8 cellular contexts compared by ENCODE assay signal in genomic region chr5:74640450-74641013, GRCh38. TPM values are rescaled to one million over a fixed set of nuclear protein-coding genes. Genes with fewer than 3 reads are reported as not detected.
A peak's percentile ranks its signal among the peaks of the same experiment; 100 is the strongest.
DNase-seq lines count a peak whose midpoint lies in the region; ATAC-seq and TF ChIP-seq lines count a peak whose summit lies in the region.

Gene ENC1 (minus strand): TSS chr5:74640728. CDS start chr5:74636485, 4,243 bp downstream.

- H3K4me3 Mint-ChIP-seq in CD8-positive, alpha-beta memory T cell: peak within 1 kb of the TSS; percentile 86 to 96 (median 89)
- H3K4me3 Mint-ChIP-seq in endothelial cell (ENCODE audit: unreplicated experiment) (peak within 1 kb of the TSS; percentile 100), mesothelial cell of epicardium (peak within 1 kb of the TSS; percentile 97)

- no peaks in the 10 kb centered on the region for H3K27me3 ChIP-seq in CD8-positive, alpha-beta memory T cell (ENCODE audit: insufficient read depth, low read length, poor library complexity, severe bottlenecking)

- POLR2A ChIA-PET in CD8-positive, alpha-beta memory T cell (lab: Charles Lee): interaction anchor here (1.1 kb wide), 1 partner anchor 10 kb away, joined by 6 read pairs; no protein-coding TSS in a partner anchor

- peaks cover 11% of the 10 kb centered on the region for H3K4me1 ChIP-seq in CD8-positive, alpha-beta memory T cell (ENCODE audit: insufficient read depth, low read length)

- H3K9me3 ChIP-seq in CD8-positive, alpha-beta memory T cell (ENCODE audit: low read length): no peaks in the 10 kb centered on the region

- no peaks in the 10 kb centered on the region for H3K36me3 ChIP-seq in CD8-positive, alpha-beta memory T cell (ENCODE audit: insufficient read depth, low read length)

- H3K4me1 Mint-ChIP-seq in CD8-positive, alpha-beta memory T cell: peaks cover 23 to 41% (median 34%) of the 10 kb centered on the region in 3 donors
- peaks cover 59% of the 10 kb centered on the region for H3K4me1 Mint-ChIP-seq in endothelial cell (ENCODE audit: unreplicated experiment)
- peaks cover 68% of the 10 kb centered on the region for H3K4me1 Mint-ChIP-seq in mesothelial cell of epicardium

- peaks cover 0 to 15% (median 5%) of the 10 kb centered on the region in 3 donors for H3K36me3 Mint-ChIP-seq in CD8-positive, alpha-beta memory T cell
- H3K36me3 Mint-ChIP-seq in endothelial cell (ENCODE audit: low read depth, unreplicated experiment) (peaks cover 29% of the 10 kb centered on the region), mesothelial cell of epicardium (peaks cover 9% of the 10 kb centered on the region)

- H3K9me3 Mint-ChIP-seq in CD8-positive, alpha-beta memory T cell: no peaks in the 10 kb centered on the region
- no peaks in the 10 kb centered on the region for H3K9me3 Mint-ChIP-seq in endothelial cell (ENCODE audit: unreplicated experiment)
- H3K9me3 Mint-ChIP-seq in mesothelial cell of epicardium: no peaks in the 10 kb centered on the region

- H3K4me3 ChIP-seq in CD8-positive, alpha-beta memory T cell (ENCODE audit: low read length): peak within 1 kb of the TSS; percentile 79

- peak; percentile 49 to 81 (median 73) for DNase-seq in CD8-positive, alpha-beta memory T cell
- peak; percentile 86 to 94 for DNase-seq in NOMO-1 (lab: John Stamatoyannopoulos, UW; ENCODE audit: unreplicated experiment in 2 of 2)
- DNase-seq in activated CD8-positive, alpha-beta memory T cell treated with anti-CD3 and anti-CD28 coated beads, Interleukin-2, amount 50 U/mL, for 4 hours: peak; percentile 72
- peak; percentile 92 for DNase-seq in endothelial cell (ENCODE audit: low spot score)
- DNase-seq in mesothelial cell of epicardium (ENCODE audit: low spot score in 2 of 2, unreplicated experiment in 2 of 2): peak; percentile 76 to 89
- peak; percentile 45 for DNase-seq in stimulated activated CD8-positive, alpha-beta memory T cell treated with anti-CD3 and anti-CD28 coated beads, Interleukin-15, amount 100 ng/mL, for 24 hours (ENCODE audit: low read depth)

- H3K27ac ChIP-seq in CD8-positive, alpha-beta memory T cell (ENCODE audit: low read depth, low read length): peak within 1 kb of the TSS; percentile 55

- CTCF ChIA-PET in CD8-positive, alpha-beta memory T cell (lab: Charles Lee): interaction anchor here (1.0 to 1.5 kb wide), 9 partner anchors 8 to 738 kb away, joined by 3 to 5 read pairs (median 4); no protein-coding TSS in a partner anchor

- H3K27ac Mint-ChIP-seq in CD8-positive, alpha-beta memory T cell: peak within 1 kb of the TSS; percentile 46 to 95 (median 84)
- peak within 1 kb of the TSS; percentile 84 for H3K27ac Mint-ChIP-seq in endothelial cell (ENCODE audit: unreplicated experiment)
- H3K27ac Mint-ChIP-seq in mesothelial cell of epicardium: peak within 1 kb of the TSS; percentile 90

- peaks cover 14 to 30% of the 10 kb centered on the region in 2 donors for H3K27me3 Mint-ChIP-seq in CD8-positive, alpha-beta memory T cell
- H3K27me3 Mint-ChIP-seq in endothelial cell (ENCODE audit: unreplicated experiment) (peaks cover 4% of the 10 kb centered on the region), mesothelial cell of epicardium (ENCODE audit: low read depth) (no peaks in the 10 kb centered on the region)

- TF ChIP-seq CTCF in endothelial cell (IDR thresholded peaks at IDR 0.05; ENCODE audit: unreplicated experiment): peak; percentile 64
- TF ChIP-seq CTCF in mesothelial cell of epicardium (IDR thresholded peaks at IDR 0.05; ENCODE audit: unreplicated experiment): peak; percentile 62

- peak; percentile 53 for ATAC-seq in GM19438 (IDR thresholded peaks at IDR 0.05; ENCODE audit: low read depth, unreplicated experiment)
- ATAC-seq in HG03571 (IDR thresholded peaks at IDR 0.05; ENCODE audit: unreplicated experiment): peak; percentile 64

RNA-seq across cellular contexts. Expression of gene ENC1, which starts in this region (rescaled TPM):
- total RNA-seq in CD8-positive, alpha-beta memory T cell: under 1 TPM; 0.68 to 0.93 TPM
- 3.5 TPM for polyA plus RNA-seq in CD8-positive, alpha-beta memory T cell
- total RNA-seq in endothelial cell (ENCODE audit: unreplicated experiment) (162 TPM), mesothelial cell of epicardium (123 to 129 TPM (median 125 TPM) in 3 replicates)

Comparison
In these comparisons a context has a peak if more than half of its experiments do, and no peak if none do; other contexts are left out.
1. Peak in every context shown above with its lines: DNase-seq, ATAC-seq, H3K4me3 ChIP-seq and H3K27ac ChIP-seq.
2. RNA of gene ENC1 (total RNA-seq): 162 TPM in endothelial cell (single experiment) and 123 to 129 TPM in mesothelial cell of epicardium; 0.68 to 0.93 TPM in CD8-positive, alpha-beta memory T cell; every median in the first group is over 10 times any median in the second.